In the genomic region with DNA sequence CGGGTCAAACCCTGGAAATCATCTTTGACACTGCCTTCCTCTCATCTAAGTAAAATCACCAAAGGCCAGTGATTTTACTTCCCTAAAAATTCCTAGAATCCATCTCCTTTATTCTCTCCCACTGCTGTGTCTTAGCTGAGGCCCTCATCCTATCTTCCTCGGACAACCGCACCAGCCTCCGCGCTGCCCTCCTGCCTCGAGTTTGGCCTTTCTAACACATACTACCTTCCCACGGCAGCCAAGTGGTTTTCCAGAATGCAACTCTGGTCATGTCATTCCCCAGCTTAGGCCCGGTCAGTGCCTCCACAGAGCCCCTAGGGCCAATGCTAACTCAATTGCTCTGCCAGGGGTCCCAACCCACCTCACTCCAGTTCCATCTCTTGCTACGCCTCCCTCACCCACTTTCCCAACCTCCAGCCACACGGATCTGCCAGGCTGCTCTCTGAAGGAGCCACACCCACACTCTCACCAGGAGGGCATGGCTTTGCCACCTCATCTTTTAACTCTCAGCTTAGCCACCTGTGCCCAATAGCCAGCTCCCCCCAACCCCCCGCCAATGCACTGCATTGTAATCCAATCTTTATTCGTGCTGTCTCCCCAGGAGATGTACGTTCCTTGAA, we compare ENCODE assay signal across 35 cellular contexts. TPM values are rescaled to one million over a fixed set of nuclear protein-coding genes. Genes with fewer than 3 reads are reported as not detected.
"Had no signal": no experiment of that assay in that cellular context is flagged by ENCODE, and none has a peak within 500 bp of the region (broad histone marks: within the 10 kb centered on the region; RNA-seq: fewer than 3 reads in every experiment).

No MANE protein-coding gene starts in this region.

- H3K9me3 Mint-ChIP-seq: activated naive CD8-positive, alpha-beta T cell treated with anti-CD3 and anti-CD28 coated beads for 36 hours; effector memory CD8-positive, alpha-beta T cell; immature natural killer cell; nephron; stimulated activated naive CD8-positive, alpha-beta T cell treated with anti-CD3 and anti-CD28 coated beads, Interleukin-15, Interleukin-2, amounts not matched to agents 100 ng/mL and 50 ng/mL, for 24 hours; type B pancreatic cell had no signal

- DNase-seq: activated CD4-positive, alpha-beta T cell treated with anti-CD3 and anti-CD28 coated beads for 4 hours; activated CD4-positive, alpha-beta T cell treated with anti-CD3 and anti-CD28 coated beads, Interleukin-2, amount 50 U/mL, for 48 hours; activated CD8-positive, alpha-beta memory T cell treated with anti-CD3 and anti-CD28 coated beads for 24 hours; activated naive CD4-positive, alpha-beta T cell; activated naive CD8-positive, alpha-beta T cell treated with anti-CD3 and anti-CD28 coated beads for 36 hours; aorta; body of pancreas; cerebellar nuclear complex; cortex of kidney; effector memory CD8-positive, alpha-beta T cell; hypothalamus; immature natural killer cell; kidney glomerular epithelial cell; lower lobe of right lung; mesenchymal stem cell; right lobe of liver; stimulated activated CD4-positive, alpha-beta T cell treated with anti-CD3 and anti-CD28 coated beads, Interleukin-12 subunit alpha, Interleukin-12 subunit beta, amount 100 ng/mL, for 4 hours; stimulated activated CD4-positive, alpha-beta T cell treated with anti-CD3 and anti-CD28 coated beads, Interleukin-4, amount 100 ng/mL, for 1 hour; substantia nigra had no signal

- H3K27me3 Mint-ChIP-seq: activated naive CD8-positive, alpha-beta T cell treated with anti-CD3 and anti-CD28 coated beads for 36 hours; effector memory CD8-positive, alpha-beta T cell; progenitor cell of endocrine pancreas; stimulated activated naive CD8-positive, alpha-beta T cell treated with anti-CD3 and anti-CD28 coated beads, Interleukin-15, Interleukin-2, amounts not matched to agents 100 ng/mL and 50 ng/mL, for 24 hours; type B pancreatic cell had no signal

- ATAC-seq: body of pancreas; effector memory CD8-positive, alpha-beta T cell; left lobe of liver; lower lobe of right lung; right lobe of liver had no signal

- H3K27ac Mint-ChIP-seq: activated naive CD8-positive, alpha-beta T cell treated with anti-CD3 and anti-CD28 coated beads for 36 hours; effector memory CD8-positive, alpha-beta T cell; immature natural killer cell; nephron; progenitor cell of endocrine pancreas; stimulated activated naive CD8-positive, alpha-beta T cell treated with anti-CD3 and anti-CD28 coated beads, Interleukin-15, Interleukin-2, amounts not matched to agents 100 ng/mL and 50 ng/mL, for 24 hours; type B pancreatic cell had no signal

- H3K4me3 Mint-ChIP-seq: activated naive CD8-positive, alpha-beta T cell treated with anti-CD3 and anti-CD28 coated beads for 36 hours; effector memory CD8-positive, alpha-beta T cell; immature natural killer cell; nephron; stimulated activated naive CD8-positive, alpha-beta T cell treated with anti-CD3 and anti-CD28 coated beads, Interleukin-15, Interleukin-2, amounts not matched to agents 100 ng/mL and 50 ng/mL, for 24 hours; type B pancreatic cell had no signal

RNA-seq across cellular contexts. Expression of gene ASCL5, which starts 20.5 kb away (rescaled TPM):
- total RNA-seq: adrenal gland; aorta; endothelial cell of umbilical vein; fibroblast of lung; fibroblast of villous mesenchyme; left lobe of liver; lower lobe of right lung; mononuclear cell; ovary; renal cortical epithelial cell; right lobe of liver; skeletal muscle tissue; T-helper 1 cell treated with Interleukin-12 subunit alpha and Interleukin-12 subunit beta and Interleukin-4 antibody, amounts not matched to agents 30 ng/mL and 1 ng/mL, for 36 hours; vagina had no signal
- polyA plus RNA-seq: endothelial cell of umbilical vein, esophagus, fibroblast of lung had no signal

RNA-seq across cellular contexts. Expression of gene CACNA1S, which starts 35.3 kb away (rescaled TPM):
- total RNA-seq: activated naive CD8-positive, alpha-beta T cell treated with anti-CD3 and anti-CD28 coated beads for 36 hours; aorta; endothelial cell of umbilical vein; fibroblast of lung; fibroblast of villous mesenchyme; left lobe of liver; mononuclear cell; renal cortical epithelial cell; T-helper 1 cell treated with Interleukin-12 subunit alpha and Interleukin-12 subunit beta and Interleukin-4 antibody, amounts not matched to agents 30 ng/mL and 1 ng/mL, for 36 hours; vagina had no signal
- polyA plus RNA-seq: adrenal gland, aorta, endothelial cell of umbilical vein, esophagus, fibroblast of lung, immature natural killer cell had no signal

RNA-seq across cellular contexts. Expression of gene IGFN1, which starts 43.1 kb away (rescaled TPM):
- total RNA-seq: activated naive CD8-positive, alpha-beta T cell treated with anti-CD3 and anti-CD28 coated beads for 36 hours; endothelial cell of umbilical vein; left lobe of liver; T-helper 1 cell treated with Interleukin-12 subunit alpha and Interleukin-12 subunit beta and Interleukin-4 antibody, amounts not matched to agents 30 ng/mL and 1 ng/mL, for 36 hours; vagina had no signal
- polyA plus RNA-seq: endothelial cell of umbilical vein, fibroblast of lung, immature natural killer cell had no signal
